ENCODE assay signal across 11 cellular contexts in the genomic region with DNA sequence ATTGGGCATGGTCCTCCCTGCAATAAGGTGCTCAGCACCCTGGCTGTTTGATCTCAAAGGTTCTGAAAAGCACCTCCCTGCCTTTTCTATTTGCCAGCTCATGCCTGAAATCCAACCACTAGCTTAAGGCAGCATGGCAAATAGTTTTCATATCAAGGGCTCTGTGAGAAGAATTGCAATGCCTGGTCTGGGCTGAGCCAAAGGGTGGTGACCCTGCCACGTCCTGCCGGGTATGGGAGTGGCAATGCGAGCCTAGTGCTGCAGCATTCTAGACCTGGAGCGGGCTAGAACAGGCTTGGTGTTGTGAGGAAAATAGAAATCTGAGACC. TPM values are rescaled to one million over a fixed set of nuclear protein-coding genes. Genes with fewer than 3 reads are reported as not detected.
A peak's percentile ranks its signal among the peaks of the same experiment; 100 is the strongest.
DNase-seq lines count a peak whose midpoint lies in the region; ATAC-seq and TF ChIP-seq lines count a peak whose summit lies in the region.
"Had no signal": no experiment of that assay in that cellular context is flagged by ENCODE, and none has a peak within 500 bp of the region (broad histone marks: within the 10 kb centered on the region; RNA-seq: fewer than 3 reads in every experiment).

No MANE protein-coding gene starts in this region.

- no peak overlapping the region for H3K23ac ChIP-seq in IMR-90 (ENCODE audit: low read depth, low read length)

- POLR2A ChIA-PET in IMR-90 (lab: Charles Lee; ENCODE audit: unreplicated experiment), result no interaction called here

- DNase-seq in IMR-90 (no peak), body of pancreas (peak; percentile 77 to 89 (median 82)), left kidney (ENCODE audit: low read depth, low spot score) (peak; percentile 35), SW 1271 (lab: John Stamatoyannopoulos, UW) (no peak), activated gamma-delta T cell (lab: John Stamatoyannopoulos, UW) (no peak)
- no peak for DNase-seq in stimulated activated effector memory CD8-positive, alpha-beta T cell treated with anti-CD3 and anti-CD28 coated beads, Interleukin-12 subunit alpha, Interleukin-12 subunit beta, amount 100 ng/mL, for 72 hours (ENCODE audit: low spot score in 2 of 2)
- DNase-seq: activated CD8-positive, alpha-beta memory T cell treated with anti-CD3 and anti-CD28 coated beads, Interleukin-2, amount 50 U/mL, for 4 hours; naive B cell; NCI-H187 treated with DMSO at 0.1 percent for 48 hours had no signal

- ATAC-seq in IMR-90 (ENCODE audit: low read depth), result no peak
- peak; percentile 58 for ATAC-seq in body of pancreas
- ATAC-seq in stimulated activated effector memory CD8-positive, alpha-beta T cell treated with anti-CD3 and anti-CD28 coated beads, Interleukin-12 subunit alpha, Interleukin-12 subunit beta, amount 100 ng/mL, for 72 hours, result no peak
- no peak for ATAC-seq in GM18519 (IDR thresholded peaks at IDR 0.05; ENCODE audit: low FRiP score, unreplicated experiment)
- no peak for ATAC-seq in GM21360 (IDR thresholded peaks at IDR 0.05; ENCODE audit: unreplicated experiment)

- peaks cover 4% of the 10 kb centered on the region for H3K36me3 Mint-ChIP-seq in stimulated activated effector memory CD8-positive, alpha-beta T cell treated with anti-CD3 and anti-CD28 coated beads, Interleukin-12 subunit alpha, Interleukin-12 subunit beta, amount 100 ng/mL, for 72 hours
- H3K36me3 Mint-ChIP-seq: naive B cell had no signal

- H3K4me1 Mint-ChIP-seq in stimulated activated effector memory CD8-positive, alpha-beta T cell treated with anti-CD3 and anti-CD28 coated beads, Interleukin-12 subunit alpha, Interleukin-12 subunit beta, amount 100 ng/mL, for 72 hours, result peaks cover 38% of the 10 kb centered on the region

- H3K79me1 ChIP-seq in IMR-90 (ENCODE audit: low read depth in 1 of 2, low read length in 2 of 2), result peaks cover 0 to under 1% of the 10 kb centered on the region in 2 experiments; a peak in 2 of 4 replicates

- H2BK5ac ChIP-seq in IMR-90 (ENCODE audit: low read depth, low read length, poor library complexity, severe bottlenecking), result no peak overlapping the region

- TF ChIP-seq POLR2A in IMR-90 (IDR thresholded peaks at IDR 0.05; ENCODE audit: low read depth, low read length) (no peak), body of pancreas (IDR thresholded peaks at IDR 0.05) (peak; percentile 22 to 59 (median 54))

- in situ Hi-C loops in IMR-90 (cut with MboI; ENCODE audit: low sequenced_read_pairs), result no loop called here

- no peak overlapping the region for H3K9ac ChIP-seq in IMR-90 (ENCODE audit: low read depth, low read length)

- H3K36me3 ChIP-seq in IMR-90 (ENCODE audit: control insufficient read depth, insufficient read depth, low read length) (no peaks in the 10 kb centered on the region), body of pancreas (replicated peaks in 1 of 2; ENCODE audit: insufficient read depth in 1 of 2, low read depth in 2 of 2) (no peaks in the 10 kb centered on the region)

- no peak overlapping the region for H2AK5ac ChIP-seq in IMR-90 (ENCODE audit: low read depth, low read length)

- H2BK20ac ChIP-seq in IMR-90 (ENCODE audit: low read depth, low read length), result peak overlapping the region; percentile 21; the same call in 1 of the 2 replicates

- no peak overlapping the region for H3K18ac ChIP-seq in IMR-90 (ENCODE audit: low read depth, low read length)

- TF ChIP-seq RAD21 in IMR-90 (IDR thresholded peaks at IDR 0.05; ENCODE audit: low read length), result no peak

- peaks cover 18% of the 10 kb centered on the region for H3K4me1 ChIP-seq in IMR-90 (ENCODE audit: control insufficient read depth, insufficient read depth, low read length)
- H3K4me1 ChIP-seq in body of pancreas, result peaks cover 44% of the 10 kb centered on the region

- H3K4ac ChIP-seq in IMR-90 (ENCODE audit: low read depth, low read length), result peak overlapping the region; percentile 38; the same call in 1 of the 2 replicates

- 82% methylated on average over 2 of the region's 4 CpGs; no CpG with 5 or more reads in 1 of the 2 experiments for WGBS in IMR-90 (ENCODE audit: extremely low coverage in 2 of 2, insufficient read length in 1 of 2), 2 experiments
- 14 to 20% methylated on average over 4 of the region's 4 CpGs for WGBS in body of pancreas, 2 donors

- H3K4me3 ChIP-seq in IMR-90 (ENCODE audit: insufficient read depth, low read depth, low read length) (no peak overlapping the region), body of pancreas (no peak overlapping the region)

- no peak overlapping the region for H2BK15ac ChIP-seq in IMR-90 (ENCODE audit: low read depth, low read length)

- TF ChIP-seq CTCF in IMR-90 (conservative IDR thresholded peaks at IDR 0.05; ENCODE audit: low read depth, low read length) (no peak), body of pancreas (IDR thresholded peaks at IDR 0.05) (no peak)

- CTCF ChIA-PET in IMR-90 (lab: Yijun Ruan, JAX), result no interaction called here

- no peak overlapping the region for H4K8ac ChIP-seq in IMR-90 (ENCODE audit: low read depth in 2 of 2, low read length in 2 of 2)

- H4K5ac ChIP-seq in IMR-90 (ENCODE audit: low read depth, low read length), result no peak overlapping the region

- no peaks in the 10 kb centered on the region for H4K20me1 ChIP-seq in IMR-90 (ENCODE audit: insufficient read depth, low read length)

- H2AFZ ChIP-seq in IMR-90 (replicated peaks; ENCODE audit: low read length, poor library complexity), result no peak overlapping the region

- peak overlapping the region; percentile 62 for H3K4me3 Mint-ChIP-seq in stimulated activated effector memory CD8-positive, alpha-beta T cell treated with anti-CD3 and anti-CD28 coated beads, Interleukin-12 subunit alpha, Interleukin-12 subunit beta, amount 100 ng/mL, for 72 hours

- no peak overlapping the region for H3K14ac ChIP-seq in IMR-90 (replicated peaks; ENCODE audit: low read depth, low read length)

- no peak overlapping the region for H3K27ac ChIP-seq in IMR-90 (ENCODE audit: insufficient read depth, low read length)
- peak overlapping the region; percentile 82 to 91 (median 90) for H3K27ac ChIP-seq in body of pancreas

- no peaks in the 10 kb centered on the region for H3K27me3 ChIP-seq in IMR-90 (ENCODE audit: control insufficient read depth, insufficient read depth, low read length)
- H3K27me3 ChIP-seq in body of pancreas, result no peaks in the 10 kb centered on the region

- no peaks in the 10 kb centered on the region for H3K9me3 ChIP-seq in IMR-90 (ENCODE audit: control insufficient read depth, insufficient read depth, low read length)
- H3K9me3 ChIP-seq in body of pancreas, result no peaks in the 10 kb centered on the region

- H4K91ac ChIP-seq in IMR-90 (ENCODE audit: insufficient read depth, low read depth, low read length), result no peak overlapping the region

- no peak overlapping the region for H3K56ac ChIP-seq in IMR-90 (ENCODE audit: extremely low read depth, insufficient read depth, low read length)

- H3K9me3 Mint-ChIP-seq in stimulated activated effector memory CD8-positive, alpha-beta T cell treated with anti-CD3 and anti-CD28 coated beads, Interleukin-12 subunit alpha, Interleukin-12 subunit beta, amount 100 ng/mL, for 72 hours, result no peaks in the 10 kb centered on the region
- H3K9me3 Mint-ChIP-seq: naive B cell had no signal

- no TSS peak for BruUV-seq in IMR-90 (replicated peaks; lab: Mats Ljungman, UMichigan)

- peak overlapping the region; percentile 83 for H3K27ac Mint-ChIP-seq in stimulated activated effector memory CD8-positive, alpha-beta T cell treated with anti-CD3 and anti-CD28 coated beads, Interleukin-12 subunit alpha, Interleukin-12 subunit beta, amount 100 ng/mL, for 72 hours

- intact Hi-C loops in IMR-90 (cut with micrococcal nuclease) (no loop called here), body of pancreas (cut with DNase I) (no loop called here)

- peak overlapping the region; percentile 9 for H2AK9ac ChIP-seq in IMR-90 (replicated peaks; ENCODE audit: low read depth, low read length, poor library complexity)

- no peak overlapping the region for H3K4me2 ChIP-seq in IMR-90 (ENCODE audit: low read depth, low read length)

- H2BK120ac ChIP-seq in IMR-90 (ENCODE audit: low read depth, low read length), result peak overlapping the region; percentile 6; the same call in 1 of the 2 replicates

- dilution Hi-C loops in IMR-90 (cut with HindIII; ENCODE audit: low sequenced_read_pairs, unreplicated experiment), result no loop called here

- H3K9me1 ChIP-seq in IMR-90 (ENCODE audit: insufficient read depth, low read length), result peaks cover 15% of the 10 kb centered on the region; the same call in 1 of the 2 replicates

TF ChIP-seq in IMR-90, 13 proteins besides CTCF, POLR2A, EP300 and RAD21 (continues in another document):
- TF ChIP-seq SMC3 (IDR thresholded peaks at IDR 0.05; ENCODE audit: low read depth, low read length) (no peak), BHLHE40 (IDR thresholded peaks at IDR 0.05; ENCODE audit: low read depth, low read length) (no peak), RFX5 (IDR thresholded peaks at IDR 0.05; ENCODE audit: low read depth, low read length) (no peak), CHD1 (IDR thresholded peaks at IDR 0.05; ENCODE audit: low read depth, low read length) (no peak), MXI1 (IDR thresholded peaks at IDR 0.05; ENCODE audit: borderline replicate concordance, low read depth, low read length) (no peak)
- TF ChIP-seq, protein P1, sequence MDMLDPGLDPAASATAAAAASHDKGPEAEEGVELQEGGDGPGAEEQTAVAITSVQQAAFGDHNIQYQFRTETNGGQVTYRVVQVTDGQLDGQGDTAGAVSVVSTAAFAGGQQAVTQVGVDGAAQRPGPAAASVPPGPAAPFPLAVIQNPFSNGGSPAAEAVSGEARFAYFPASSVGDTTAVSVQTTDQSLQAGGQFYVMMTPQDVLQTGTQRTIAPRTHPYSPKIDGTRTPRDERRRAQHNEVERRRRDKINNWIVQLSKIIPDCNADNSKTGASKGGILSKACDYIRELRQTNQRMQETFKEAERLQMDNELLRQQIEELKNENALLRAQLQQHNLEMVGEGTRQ (IDR thresholded peaks at IDR 0.05; ENCODE audit: low read depth, low read length), result no peak

RNA-seq across cellular contexts. Expression of gene SCNN1A, which starts 2.3 kb away (rescaled TPM):
- total RNA-seq in IMR-90 (2012; rRNA removed) (not detected in 2 replicates), body of pancreas (100 to 1,000 TPM in 1 of 2 donors, 10 to 100 TPM in 1; 62.5 to 112 TPM)
- 0.24 and 0.41 TPM in 2 replicates for polyA plus RNA-seq in IMR-90 (2012; rRNA removed)
- 0.13 and 0.16 TPM in 2 replicates for polyA plus RNA-seq in IMR-90 (2012; cell fraction: cytosol; rRNA removed)
- 0.32 and 1.2 TPM in 2 replicates for polyA plus RNA-seq in IMR-90 (2012; cell fraction: nucleus; rRNA removed; ENCODE audit: low replicate concordance)

RNA-seq across cellular contexts. Expression of gene LTBR, which starts 6.3 kb away (rescaled TPM):
- total RNA-seq in IMR-90 (2012; rRNA removed) (19.7 and 24.7 TPM in 2 replicates), body of pancreas (100 to 1,000 TPM; 111 to 173 TPM)
- 62.5 and 66.0 TPM in 2 replicates for polyA plus RNA-seq in IMR-90 (2012; rRNA removed)
- 71.8 and 82.3 TPM in 2 replicates for polyA plus RNA-seq in IMR-90 (2012; cell fraction: cytosol; rRNA removed)
- polyA plus RNA-seq in IMR-90 (2012; cell fraction: nucleus; rRNA removed; ENCODE audit: low replicate concordance), result 71.5 and 142 TPM in 2 replicates

RNA-seq across cellular contexts. Expression of gene TNFRSF1A, which starts 35.8 kb away (rescaled TPM):
- total RNA-seq in IMR-90 (2012; rRNA removed) (79.6 and 86.7 TPM in 2 replicates), body of pancreas (10 to 100 TPM; 54.5 to 92.0 TPM)
- 136 and 138 TPM in 2 replicates for polyA plus RNA-seq in IMR-90 (2012; rRNA removed)
- 105 and 167 TPM in 2 replicates for polyA plus RNA-seq in IMR-90 (2012; cell fraction: cytosol; rRNA removed)
- 102 and 107 TPM in 2 replicates for polyA plus RNA-seq in IMR-90 (2012; cell fraction: nucleus; rRNA removed; ENCODE audit: low replicate concordance)

Comparison
In these comparisons a context has a peak if more than half of its experiments do, and no peak if none do; other contexts are left out.
1. DNase-seq: peak in body of pancreas (4 of 4) and left kidney (single experiment); none in IMR-90 (single experiment), stimulated activated effector memory CD8-positive, alpha-beta T cell treated with anti-CD3 and anti-CD28 coated beads, Interleukin-12 subunit alpha, Interleukin-12 subunit beta, amount 100 ng/mL, for 72 hours (0 of 2), SW 1271 (0 of 2) and activated gamma-delta T cell (single experiment).
2. RNA of gene SCNN1A, which starts 2.3 kb away (total RNA-seq): 62.5 to 112 TPM in body of pancreas; not detected in IMR-90; every median in the first group is over 10 times any median in the second.